ENCODE assay signal across 35 cellular contexts in the genomic region with DNA sequence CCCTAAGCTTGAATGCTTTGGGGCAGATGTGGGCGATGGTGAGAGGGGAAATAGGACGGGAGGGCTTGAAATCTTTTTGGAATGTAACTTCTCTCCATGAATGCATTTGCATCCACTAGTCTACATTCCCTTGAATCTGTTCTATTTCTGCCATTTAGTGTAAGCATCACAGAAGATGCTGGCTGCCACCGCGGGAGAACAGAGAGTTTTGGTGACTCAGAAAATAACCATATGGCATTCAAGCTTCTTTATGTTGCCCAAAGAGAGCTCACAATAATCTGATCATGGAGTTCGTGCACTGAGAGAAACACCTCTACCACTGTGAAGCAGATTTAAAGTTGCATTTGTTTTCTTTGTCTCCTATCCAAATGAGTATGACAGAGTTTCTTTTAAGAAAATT. TPM values are rescaled to one million over a fixed set of nuclear protein-coding genes. Genes with fewer than 3 reads are reported as not detected.
"Had no signal": no experiment of that assay in that cellular context is flagged by ENCODE, and none has a peak within 500 bp of the region (broad histone marks: within the 10 kb centered on the region; RNA-seq: fewer than 3 reads in every experiment).

No MANE protein-coding gene starts in this region.

- H3K4me1 ChIP-seq: SJCRH30 had no signal

- H3K27me3 ChIP-seq: cardiac muscle cell, MG63, SJCRH30 had no signal

- H3K4me3 ChIP-seq: cardiac muscle cell, MG63, SJCRH30, SK-N-MC had no signal

- H3K36me3 Mint-ChIP-seq: activated CD4-positive, alpha-beta memory T cell treated with anti-CD3 and anti-CD28 coated beads for 36 hours; activated CD8-positive, alpha-beta memory T cell treated with anti-CD3 and anti-CD28 coated beads, Interleukin-2, amount 10 ng/mL, durations not matched to agents 7 days and 5 days; activated naive CD8-positive, alpha-beta T cell treated with anti-CD3 and anti-CD28 coated beads for 36 hours had no signal

- H3K27ac ChIP-seq: cardiac muscle cell, SJCRH30, SK-N-MC had no signal

- H3K4me1 Mint-ChIP-seq: activated CD4-positive, alpha-beta T cell treated with anti-CD3 and anti-CD28 coated beads for 36 hours; activated CD4-positive, alpha-beta T cell treated with anti-CD3 and anti-CD28 coated beads, Interleukin-2, amount 10 ng/mL, durations not matched to agents 7 days and 5 days; activated CD8-positive, alpha-beta memory T cell treated with anti-CD3 and anti-CD28 coated beads, Interleukin-2, amount 10 ng/mL, durations not matched to agents 7 days and 5 days; activated naive CD8-positive, alpha-beta T cell treated with anti-CD3 and anti-CD28 coated beads for 36 hours had no signal

- DNase-seq: activated CD4-positive, alpha-beta memory T cell treated with anti-CD3 and anti-CD28 coated beads for 36 hours; activated CD4-positive, alpha-beta T cell treated with anti-CD3 and anti-CD28 coated beads for 36 hours; activated CD4-positive, alpha-beta T cell treated with anti-CD3 and anti-CD28 coated beads, Interleukin-2, amount 10 ng/mL, durations not matched to agents 7 days and 5 days; activated CD8-positive, alpha-beta memory T cell treated with anti-CD3 and anti-CD28 coated beads for 24 hours; activated CD8-positive, alpha-beta memory T cell treated with anti-CD3 and anti-CD28 coated beads, Interleukin-2, amount 10 ng/mL, durations not matched to agents 7 days and 5 days; activated CD8-positive, alpha-beta memory T cell treated with anti-CD3 and anti-CD28 coated beads, Interleukin-2, amount 50 U/mL, for 48 hours; activated effector memory CD4-positive, alpha-beta T cell treated with Interleukin-2 at 50 U/mL for 16 hours; activated naive CD4-positive, alpha-beta T cell; activated naive CD4-positive, alpha-beta T cell treated with anti-CD3 and anti-CD28 coated beads, Interleukin-2, amount 50 U/mL, for 16 hours; activated naive CD8-positive, alpha-beta T cell treated with anti-CD3 and anti-CD28 coated beads for 36 hours; activated T-cell treated with anti-CD3 and anti-CD28 coated beads, Interleukin-2, amount 50 U/mL, for 48 hours; amniotic stem cell; aorta; Kasumi-1; KG1; MG63; NCI-H1048; NCI-H1105 treated with DMSO at 0.1 percent for 48 hours; NCI-H1436; NCI-H187; NCI-H2029 treated with DMSO at 0.1 percent for 48 hours; NCI-H2107; NCI-H2171; NCI-H510A; NCI-H526; NCI-H748 treated with DMSO at 0.1 percent for 48 hours; SHP77; SJCRH30 had no signal

- H3K4me3 Mint-ChIP-seq: activated CD4-positive, alpha-beta memory T cell treated with anti-CD3 and anti-CD28 coated beads for 36 hours; activated CD4-positive, alpha-beta T cell treated with anti-CD3 and anti-CD28 coated beads for 36 hours; activated CD4-positive, alpha-beta T cell treated with anti-CD3 and anti-CD28 coated beads, Interleukin-2, amount 10 ng/mL, durations not matched to agents 7 days and 5 days; activated CD8-positive, alpha-beta memory T cell treated with anti-CD3 and anti-CD28 coated beads, Interleukin-2, amount 10 ng/mL, durations not matched to agents 7 days and 5 days; activated naive CD8-positive, alpha-beta T cell treated with anti-CD3 and anti-CD28 coated beads for 36 hours; T-helper 2 cell treated with Interferon-gamma antibody and Interleukin-4, amounts not matched to agents 5 μg/mL and 100 μg/mL, for 36 hours had no signal

- H3K27ac Mint-ChIP-seq: activated CD4-positive, alpha-beta memory T cell treated with anti-CD3 and anti-CD28 coated beads for 36 hours; activated CD4-positive, alpha-beta T cell treated with anti-CD3 and anti-CD28 coated beads for 36 hours; activated CD4-positive, alpha-beta T cell treated with anti-CD3 and anti-CD28 coated beads, Interleukin-2, amount 10 ng/mL, durations not matched to agents 7 days and 5 days; activated CD8-positive, alpha-beta memory T cell treated with anti-CD3 and anti-CD28 coated beads, Interleukin-2, amount 10 ng/mL, durations not matched to agents 7 days and 5 days; activated naive CD8-positive, alpha-beta T cell treated with anti-CD3 and anti-CD28 coated beads for 36 hours; T-helper 2 cell treated with Interferon-gamma antibody and Interleukin-4, amounts not matched to agents 5 μg/mL and 100 μg/mL, for 36 hours had no signal

- ATAC-seq: activated CD4-positive, alpha-beta T cell treated with anti-CD3 and anti-CD28 coated beads for 36 hours; activated CD4-positive, CD25-positive, alpha-beta regulatory T cell treated with anti-CD3 and anti-CD28 coated beads, Interleukin-2, amount 50 U/mL, for 24 hours; activated CD8-positive, alpha-beta memory T cell treated with anti-CD3 and anti-CD28 coated beads, Interleukin-2, amount 10 ng/mL, durations not matched to agents 7 days and 5 days; Panc1 had no signal

- H3K9me3 Mint-ChIP-seq: activated CD4-positive, alpha-beta memory T cell treated with anti-CD3 and anti-CD28 coated beads for 36 hours; activated CD4-positive, alpha-beta T cell treated with anti-CD3 and anti-CD28 coated beads, Interleukin-2, amount 10 ng/mL, durations not matched to agents 7 days and 5 days; activated naive CD8-positive, alpha-beta T cell treated with anti-CD3 and anti-CD28 coated beads for 36 hours; T-helper 2 cell treated with Interferon-gamma antibody and Interleukin-4, amounts not matched to agents 5 μg/mL and 100 μg/mL, for 36 hours had no signal

- H3K36me3 ChIP-seq: cardiac muscle cell, MG63, SJCRH30 had no signal

- H3K9me3 ChIP-seq: MG63, SJCRH30 had no signal

RNA-seq across cellular contexts. Expression of gene OTX2, which starts 52.6 kb away (rescaled TPM):
- total RNA-seq: activated CD4-positive, alpha-beta memory T cell treated with anti-CD3 and anti-CD28 coated beads for 36 hours; activated CD4-positive, alpha-beta T cell treated with anti-CD3 and anti-CD28 coated beads for 36 hours; activated CD4-positive, alpha-beta T cell treated with anti-CD3 and anti-CD28 coated beads, Interleukin-2, amount 10 ng/mL, durations not matched to agents 7 days and 5 days; activated CD8-positive, alpha-beta memory T cell treated with anti-CD3 and anti-CD28 coated beads, Interleukin-2, amount 10 ng/mL, durations not matched to agents 7 days and 5 days; activated naive CD8-positive, alpha-beta T cell treated with anti-CD3 and anti-CD28 coated beads for 36 hours; aorta; RPMI7951; SJCRH30; T-helper 1 cell treated with Interleukin-12 subunit alpha and Interleukin-12 subunit beta and Interleukin-4 antibody, amounts not matched to agents 30 ng/mL and 1 ng/mL, for 36 hours had no signal
